ENCODE assay signal across 17 cellular contexts in the genomic region with DNA sequence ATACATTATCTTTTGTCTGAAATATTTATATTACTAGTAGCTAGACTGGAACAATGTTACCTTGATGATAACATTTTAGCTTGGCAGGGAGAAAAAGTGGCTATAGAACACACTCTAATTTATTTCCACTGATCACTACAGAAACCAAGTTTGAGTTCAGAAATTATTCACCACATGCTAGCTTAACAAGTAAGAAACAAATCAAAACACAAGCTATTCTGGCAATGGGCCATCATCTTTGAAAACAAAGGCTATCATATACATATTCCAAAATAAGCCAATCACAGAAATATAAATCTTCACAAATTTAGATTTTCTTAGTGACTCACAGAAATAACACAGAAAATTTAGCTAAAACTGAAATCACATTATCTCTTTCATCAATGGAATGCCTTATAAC. TPM values are rescaled to one million over a fixed set of nuclear protein-coding genes. Genes with fewer than 3 reads are reported as not detected.
DNase-seq lines count a peak whose midpoint lies in the region; ATAC-seq and TF ChIP-seq lines count a peak whose summit lies in the region.
"Had no signal": no experiment of that assay in that cellular context is flagged by ENCODE, and none has a peak within 500 bp of the region (broad histone marks: within the 10 kb centered on the region; RNA-seq: fewer than 3 reads in every experiment).

No MANE protein-coding gene starts in this region.

- no peak for DNase-seq in activated T-cell treated with anti-CD3 and anti-CD28 coated beads, Interleukin-2, amount 50 U/mL, for 72 hours
- no peak for DNase-seq in activated T-cell treated with anti-CD3 and anti-CD28 coated beads, Interleukin-2, amount 50 U/mL, for 1 hour
- DNase-seq in brain microvascular endothelial cell (peak; percentile 7), fibroblast of pulmonary artery (ENCODE audit: low read depth) (peak; percentile 13), amygdala (lab: John Stamatoyannopoulos, UW) (no peak), NCI-H1092 treated with DMSO at 0.1 percent for 48 hours (lab: John Stamatoyannopoulos, UW) (no peak)
- DNase-seq: Karpas-422, MV-4-11, NCI-H1694 treated with DMSO at 0.1 percent for 48 hours, NCI-H2081 treated with DMSO at 0.1 percent for 48 hours, NCI-H446 treated with DMSO at 0.1 percent for 48 hours, NCI-H526 treated with DMSO at 0.1 percent for 48 hours, OCI-M1 had no signal

- H3K27ac Mint-ChIP-seq in activated T-cell treated with anti-CD3 and anti-CD28 coated beads, Interleukin-2, amount 50 U/mL, for 72 hours = peak overlapping the region; percentile 33
- H3K27ac Mint-ChIP-seq: B cell, CD14-positive monocyte had no signal

- peaks cover 13% of the 10 kb centered on the region for H3K36me3 ChIP-seq in brain microvascular endothelial cell (replicated peaks)

- H3K4me3 ChIP-seq in brain microvascular endothelial cell (ENCODE audit: low read depth, low read length) (no peak overlapping the region), fibroblast of pulmonary artery (replicated peaks; ENCODE audit: low read depth, low read length) (no peak overlapping the region)
- H3K4me3 ChIP-seq: SJSA1 had no signal

- TF ChIP-seq CTCF in brain microvascular endothelial cell (IDR thresholded peaks at IDR 0.05; ENCODE audit: low read depth, low read length, missing control alignments) (no peak), fibroblast of pulmonary artery (IDR thresholded peaks at IDR 0.05; ENCODE audit: low read length, missing control alignments) (no peak)

- H3K9me3 Mint-ChIP-seq in activated T-cell treated with anti-CD3 and anti-CD28 coated beads, Interleukin-2, amount 50 U/mL, for 72 hours = no peaks in the 10 kb centered on the region

- H3K27me3 Mint-ChIP-seq in activated T-cell treated with anti-CD3 and anti-CD28 coated beads, Interleukin-2, amount 50 U/mL, for 72 hours (ENCODE audit: low read depth) = no peaks in the 10 kb centered on the region
- H3K27me3 Mint-ChIP-seq: B cell had no signal

- H3K4me1 Mint-ChIP-seq in activated T-cell treated with anti-CD3 and anti-CD28 coated beads, Interleukin-2, amount 50 U/mL, for 72 hours (ENCODE audit: low read depth) = peaks cover 5% of the 10 kb centered on the region
- H3K4me1 Mint-ChIP-seq: B cell, CD14-positive monocyte had no signal

- H3K27ac ChIP-seq in brain microvascular endothelial cell = no peak overlapping the region
- H3K27ac ChIP-seq: SJSA1 had no signal

- peaks cover 2 to 11% of the 10 kb centered on the region in 2 donors for H3K36me3 Mint-ChIP-seq in activated T-cell treated with anti-CD3 and anti-CD28 coated beads, Interleukin-2, amount 50 U/mL, for 72 hours (ENCODE audit: insufficient read depth in 2 of 2)

- H3K27me3 ChIP-seq in brain microvascular endothelial cell (replicated peaks) = no peaks in the 10 kb centered on the region
- H3K27me3 ChIP-seq: SJSA1 had no signal

- H3K4me3 Mint-ChIP-seq in activated T-cell treated with anti-CD3 and anti-CD28 coated beads, Interleukin-2, amount 50 U/mL, for 72 hours = no peak overlapping the region
- H3K4me3 Mint-ChIP-seq: B cell, CD14-positive monocyte had no signal

- ATAC-seq in activated T-cell treated with anti-CD3 and anti-CD28 coated beads, Interleukin-2, amount 50 U/mL, for 72 hours (replicated peaks in 1 of 2) = no peak
- ATAC-seq in GM18517 (IDR thresholded peaks at IDR 0.05; ENCODE audit: unreplicated experiment) = no peak

- in situ Hi-C loops in brain microvascular endothelial cell (cut with HindIII; ENCODE audit: low pct_ligation_motif_present, low sequenced_read_pairs) = no loop called here

RNA-seq across cellular contexts. Expression of a gene that starts 17.1 kb away (rescaled TPM):
- 10 to 100 TPM; 32.1 to 33.9 TPM for total RNA-seq in activated T-cell treated with anti-CD3 and anti-CD28 coated beads, Interleukin-2, amount 50 U/mL, for 72 hours

RNA-seq across cellular contexts. Expression of a gene that starts 35.6 kb away (rescaled TPM):
- 10 to 100 TPM; 45.7 to 46.9 TPM for total RNA-seq in activated T-cell treated with anti-CD3 and anti-CD28 coated beads, Interleukin-2, amount 50 U/mL, for 72 hours

Comparison
In these comparisons a context has a peak if more than half of its experiments do, and no peak if none do; other contexts are left out.
1. DNase-seq: peak in brain microvascular endothelial cell (single experiment) and fibroblast of pulmonary artery (single experiment); none in activated T-cell treated with anti-CD3 and anti-CD28 coated beads, Interleukin-2, amount 50 U/mL, for 72 hours (0 of 2), activated T-cell treated with anti-CD3 and anti-CD28 coated beads, Interleukin-2, amount 50 U/mL, for 1 hour (single experiment), amygdala (0 of 56) and NCI-H1092 treated with DMSO at 0.1 percent for 48 hours (single experiment).